8 cellular contexts compared by ENCODE assay signal in the genomic region with DNA sequence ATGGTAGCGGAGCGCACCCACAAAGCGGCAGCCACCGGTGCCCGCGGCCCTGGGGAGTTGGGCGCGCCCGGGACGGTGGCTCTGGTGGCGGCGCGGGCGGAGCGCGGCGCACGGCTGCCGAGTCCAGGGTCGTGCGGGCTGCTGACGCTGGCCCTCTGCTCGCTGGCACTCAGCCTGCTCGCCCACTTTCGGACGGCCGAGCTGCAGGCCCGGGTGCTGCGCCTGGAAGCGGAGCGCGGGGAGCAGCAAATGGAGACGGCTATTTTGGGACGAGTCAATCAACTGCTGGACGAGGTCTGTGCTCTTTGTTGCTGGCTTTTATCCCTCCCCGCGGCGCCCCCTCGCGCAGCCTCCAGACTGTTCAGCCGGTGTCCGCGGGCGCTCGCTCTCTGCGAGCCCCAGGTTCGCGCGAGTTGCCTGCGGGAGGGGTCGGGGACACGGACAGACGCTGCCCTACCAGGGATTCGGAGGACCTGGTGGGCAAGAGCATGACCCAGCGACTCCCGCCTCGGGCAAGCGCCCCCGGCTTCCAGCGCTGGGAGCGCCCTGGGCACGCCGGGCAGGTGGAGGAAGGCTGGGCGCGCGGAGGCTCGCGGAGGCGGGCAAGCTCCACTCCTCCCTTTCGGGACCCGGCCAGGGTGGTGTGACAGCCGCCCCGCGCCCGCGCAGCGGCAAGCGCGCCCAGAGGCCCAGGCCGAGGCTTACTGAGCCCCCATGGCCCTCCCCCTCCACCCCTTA. TPM values are rescaled to one million over a fixed set of nuclear protein-coding genes. Genes with fewer than 3 reads are reported as not detected.
DNase-seq lines count a peak whose midpoint lies in the region; ATAC-seq and TF ChIP-seq lines count a peak whose summit lies in the region.

No MANE protein-coding gene starts in this region.

- H3K36me3 ChIP-seq in SK-N-SH (replicated peaks in 1 of 2; ENCODE audit: control insufficient read depth in 1 of 2, insufficient read depth in 2 of 2, low read length in 1 of 2), result no peaks in the 10 kb centered on the region
- H3K36me3 ChIP-seq in parathyroid adenoma (ENCODE audit: control insufficient read depth, insufficient read depth, low read length), result no peaks in the 10 kb centered on the region

- no peak overlapping the region for H3K27ac ChIP-seq in SK-N-SH (ENCODE audit: low read depth in 2 of 2, low read length in 1 of 2)
- no peak overlapping the region for H3K27ac ChIP-seq in parathyroid adenoma

- CTCF ChIA-PET in SK-N-SH (lab: Yijun Ruan, JAX), result interaction anchor here (0.5 to 15.4 kb wide), 10 partner anchors 10 to 348 kb away, joined by 3 to 160 read pairs (median 4); no protein-coding TSS in a partner anchor

- H3K79me2 ChIP-seq in SK-N-SH (ENCODE audit: insufficient read depth), result peaks cover 44% of the 10 kb centered on the region; the same call in 1 of the 2 replicates
- no peaks in the 10 kb centered on the region for H3K79me2 ChIP-seq in parathyroid adenoma

- TF ChIP-seq CTCF in SK-N-SH (IDR thresholded peaks at IDR 0.05) (peak; percentile 31; the same call in 1 of the 2 replicates), parathyroid adenoma (IDR thresholded peaks at IDR 0.05) (no peak), GM10266 (IDR thresholded peaks at IDR 0.05; ENCODE audit: control insufficient read depth, insufficient read depth, low read depth, missing control alignments) (no peak)

- peak overlapping the region; percentile 85 for H2AFZ ChIP-seq in SK-N-SH (ENCODE audit: low read depth)
- peak overlapping the region; percentile 93 for H2AFZ ChIP-seq in parathyroid adenoma

- H3K4me1 ChIP-seq in SK-N-SH (ENCODE audit: control insufficient read depth in 1 of 2, insufficient read depth in 2 of 2, low read depth in 1 of 2, low read length in 1 of 2) (peaks cover 10 to 19% of the 10 kb centered on the region in 2 experiments; a peak in 3 of 4 replicates), parathyroid adenoma (no peaks in the 10 kb centered on the region)

- TF ChIP-seq RAD21 in SK-N-SH (IDR thresholded peaks at IDR 0.05; ENCODE audit: low read length), result no peak; the same call in 1 of the 2 replicates

- POLR2A ChIA-PET in SK-N-SH (lab: Yijun Ruan, JAX), result no interaction called here

- no peak for TF ChIP-seq EP300 in SK-N-SH (IDR thresholded peaks at IDR 0.05; ENCODE audit: borderline replicate concordance in 1 of 2, low read depth in 1 of 2, low read length in 1 of 2)

- WGBS in SK-N-SH (ENCODE audit: low lambda C conversion rate), result 0% methylated on average over 23 of the region's 80 CpGs

- intact Hi-C loops in Right ventricle myocardium inferior (cut with DNase I), result loop anchor here (5.0 kb wide), 2 partner anchors 110 to 160 kb away; no protein-coding TSS in a partner anchor

- H3F3A ChIP-seq in SK-N-SH (replicated peaks; ENCODE audit: insufficient read depth), result peaks cover 10% of the 10 kb centered on the region

- peak overlapping the region; percentile 59 to 84 for H3K4me3 ChIP-seq in SK-N-SH (ENCODE audit: low read depth in 2 of 2, low read length in 1 of 2)
- H3K4me3 ChIP-seq in parathyroid adenoma (ENCODE audit: low read depth, low read length), result peak overlapping the region; percentile 39

- peak overlapping the region; percentile 67 for H3K9ac ChIP-seq in SK-N-SH
- H3K9ac ChIP-seq in parathyroid adenoma, result no peak overlapping the region

- DNase-seq in D341Med (ENCODE audit: low spot score) (peak; percentile 48), SK-N-SH (peak; percentile 88), Right ventricle myocardium inferior (ENCODE audit: missing footprints) (no peak), middle frontal gyrus (ENCODE audit: extremely low spot score, low spot score) (no peak), NCI-H2081 treated with DMSO at 0.1 percent for 48 hours (lab: John Stamatoyannopoulos, UW) (no peak), GM10266 (ENCODE audit: extremely low spot score) (no peak)

- no peaks in the 10 kb centered on the region for H4K20me1 ChIP-seq in SK-N-SH (ENCODE audit: insufficient read depth)

- no peaks in the 10 kb centered on the region for H3K27me3 ChIP-seq in SK-N-SH (ENCODE audit: insufficient read depth)
- H3K27me3 ChIP-seq in parathyroid adenoma (ENCODE audit: control insufficient read depth, insufficient read depth, low read length), result no peaks in the 10 kb centered on the region

- no peaks in the 10 kb centered on the region for H3K9me2 ChIP-seq in SK-N-SH

- H3K9me3 ChIP-seq in SK-N-SH (no peaks in the 10 kb centered on the region), parathyroid adenoma (ENCODE audit: control insufficient read depth, low read length) (no peaks in the 10 kb centered on the region)

- H3K4me2 ChIP-seq in SK-N-SH (peak overlapping the region; percentile 90), parathyroid adenoma (ENCODE audit: low read length) (peak overlapping the region; percentile 78)

- ATAC-seq in Right ventricle myocardium inferior (peak; percentile 63), GM19328 (IDR thresholded peaks at IDR 0.05; ENCODE audit: unreplicated experiment) (no peak)

TF ChIP-seq in SK-N-SH, 30 proteins besides CTCF, POLR2A, EP300 and RAD21:
- TF ChIP-seq SIN3A (IDR thresholded peaks at IDR 0.05; ENCODE audit: borderline replicate concordance, low read depth, low read length) (peak; percentile 30; the same call in 1 of the 2 replicates), GABPA (IDR thresholded peaks at IDR 0.05; ENCODE audit: low read depth) (no peak), NRF1 (IDR thresholded peaks at IDR 0.05; ENCODE audit: low read depth, low read length) (peak; percentile 49)
- TF ChIP-seq, protein P1, sequence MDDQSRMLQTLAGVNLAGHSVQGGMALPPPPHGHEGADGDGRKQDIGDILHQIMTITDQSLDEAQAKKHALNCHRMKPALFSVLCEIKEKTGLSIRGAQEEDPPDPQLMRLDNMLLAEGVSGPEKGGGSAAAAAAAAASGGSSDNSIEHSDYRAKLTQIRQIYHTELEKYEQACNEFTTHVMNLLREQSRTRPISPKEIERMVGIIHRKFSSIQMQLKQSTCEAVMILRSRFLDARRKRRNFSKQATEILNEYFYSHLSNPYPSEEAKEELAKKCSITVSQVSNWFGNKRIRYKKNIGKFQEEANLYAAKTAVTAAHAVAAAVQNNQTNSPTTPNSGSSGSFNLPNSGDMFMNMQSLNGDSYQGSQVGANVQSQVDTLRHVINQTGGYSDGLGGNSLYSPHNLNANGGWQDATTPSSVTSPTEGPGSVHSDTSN (IDR thresholded peaks at IDR 0.05), result peak; percentile 45; the same call in 1 of the 2 replicates
- TF ChIP-seq, protein P2, sequence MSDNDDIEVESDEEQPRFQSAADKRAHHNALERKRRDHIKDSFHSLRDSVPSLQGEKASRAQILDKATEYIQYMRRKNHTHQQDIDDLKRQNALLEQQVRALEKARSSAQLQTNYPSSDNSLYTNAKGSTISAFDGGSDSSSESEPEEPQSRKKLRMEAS (IDR thresholded peaks at IDR 0.05; ENCODE audit: low read depth), result 0 out of 2 replicates have a peak, but pooled peaks have one; percentile 15
TF ChIP-seq in SK-N-SH: peak in this region for 4.

RNA-seq across cellular contexts. Expression of a gene that starts 0.9 kb away (rescaled TPM):
- polyA plus RNA-seq in SK-N-SH (2012; rRNA removed), result 21.0 and 26.7 TPM in 2 replicates
- 17.1 and 23.2 TPM in 2 replicates for polyA plus RNA-seq in SK-N-SH (2012; cell fraction: cytosol; rRNA removed)
- 37.4 and 37.6 TPM in 2 replicates for polyA plus RNA-seq in SK-N-SH (2012; cell fraction: nucleus; rRNA removed)
- total RNA-seq in Right ventricle myocardium inferior, result 1.0 TPM

Comparison
In these comparisons a context has a peak if more than half of its experiments do, and no peak if none do; other contexts are left out.
1. DNase-seq: peak in D341Med (single experiment) and SK-N-SH (single experiment); none in Right ventricle myocardium inferior (single experiment), middle frontal gyrus (single experiment), NCI-H2081 treated with DMSO at 0.1 percent for 48 hours (single experiment) and GM10266 (single experiment).